ENCODE assay signal across 37 cellular contexts in genomic region chr7:35401217-35401879, GRCh38.
"Had no signal": no experiment of that assay in that cellular context is flagged by ENCODE, and none has a peak within 500 bp of the region (broad histone marks: within the 10 kb centered on the region; RNA-seq: fewer than 3 reads in every experiment).

No MANE protein-coding gene starts in this region.

- H3K4me1 Mint-ChIP-seq: activated B cell treated with CpG ODN at 0.5 μM for 24 hours; activated CD8-positive, alpha-beta memory T cell treated with anti-CD3 and anti-CD28 coated beads, Interleukin-2, amount 10 ng/mL, durations not matched to agents 7 days and 5 days; activated naive CD4-positive, alpha-beta T cell treated with anti-CD3 and anti-CD28 coated beads, Interleukin-2, amount 50 U/mL, for 24 hours; activated naive CD8-positive, alpha-beta T cell treated with anti-CD3 and anti-CD28 coated beads for 36 hours; activated naive CD8-positive, alpha-beta T cell treated with anti-CD3 and anti-CD28 coated beads, Interleukin-2, amount 50 U/mL, for 24 hours; brain; central memory CD8-positive, alpha-beta T cell; T-helper 17 cell had no signal

- ATAC-seq: activated CD4-positive, CD25-positive, alpha-beta regulatory T cell treated with anti-CD3 and anti-CD28 coated beads, Interleukin-2, amount 50 U/mL, for 24 hours; activated CD8-positive, alpha-beta memory T cell treated with anti-CD3 and anti-CD28 coated beads, Interleukin-2, amount 10 ng/mL, durations not matched to agents 7 days and 5 days; activated CD8-positive, alpha-beta T cell treated with anti-CD3 and anti-CD28 coated beads, Interleukin-2, amount 10 ng/mL, durations not matched to agents 7 days and 5 days; activated naive CD8-positive, alpha-beta T cell treated with anti-CD3 and anti-CD28 coated beads, Interleukin-2, amount 50 U/mL, for 24 hours; foreskin keratinocyte; gastrocnemius medialis; T-helper 17 cell had no signal

- H3K4me3 Mint-ChIP-seq: activated B cell treated with CpG ODN at 0.5 μM for 24 hours; activated CD4-positive, alpha-beta memory T cell treated with anti-CD3 and anti-CD28 coated beads for 36 hours; activated CD8-positive, alpha-beta memory T cell treated with anti-CD3 and anti-CD28 coated beads, Interleukin-2, amount 10 ng/mL, durations not matched to agents 7 days and 5 days; activated CD8-positive, alpha-beta T cell treated with anti-CD3 and anti-CD28 coated beads, Interleukin-2, amount 10 ng/mL, durations not matched to agents 7 days and 5 days; activated naive CD4-positive, alpha-beta T cell treated with anti-CD3 and anti-CD28 coated beads for 36 hours; activated naive CD4-positive, alpha-beta T cell treated with anti-CD3 and anti-CD28 coated beads, Interleukin-2, amount 50 U/mL, for 24 hours; activated naive CD8-positive, alpha-beta T cell treated with anti-CD3 and anti-CD28 coated beads for 36 hours; activated naive CD8-positive, alpha-beta T cell treated with anti-CD3 and anti-CD28 coated beads, Interleukin-2, amount 50 U/mL, for 24 hours; activated T-helper 1 cell treated with anti-CD3 and anti-CD28 coated beads, Interleukin-12 subunit alpha, Interleukin-12 subunit beta, Interleukin-2, Interleukin-4 antibody, amounts not matched to agents 30 ng/mL and 10 ng/mL and 1 ng/mL, durations not matched to agents 14 hours and 24 hours and 36 hours; brain; central memory CD8-positive, alpha-beta T cell; dendritic cell treated with granulocyte-macrophage colony-stimulating factor and Interleukin-4, amounts not matched to agents 40 ng/mL and 50 ng/mL, for 4 days; T-helper 17 cell; T-helper 2 cell treated with Interferon-gamma antibody and Interleukin-4, amounts not matched to agents 5 μg/mL and 100 μg/mL, for 36 hours had no signal

- DNase-seq: activated B cell treated with CpG ODN at 0.5 μM for 24 hours; activated CD4-positive, alpha-beta memory T cell treated with anti-CD3 and anti-CD28 coated beads for 36 hours; activated CD4-positive, alpha-beta T cell treated with anti-CD3 and anti-CD28 coated beads for 48 hours; activated CD8-positive, alpha-beta memory T cell treated with anti-CD3 and anti-CD28 coated beads, Interleukin-2, amount 10 ng/mL, durations not matched to agents 7 days and 5 days; activated CD8-positive, alpha-beta memory T cell treated with anti-CD3 and anti-CD28 coated beads, Interleukin-2, amount 50 U/mL, for 4 hours; activated CD8-positive, alpha-beta T cell treated with anti-CD3 and anti-CD28 coated beads, Interleukin-2, amount 10 ng/mL, durations not matched to agents 7 days and 5 days; activated effector memory CD4-positive, alpha-beta T cell treated with anti-CD3 and anti-CD28 coated beads, Interleukin-2, amount 50 U/mL, for 16 hours; activated naive CD4-positive, alpha-beta T cell treated with anti-CD3 and anti-CD28 coated beads for 36 hours; activated naive CD8-positive, alpha-beta T cell treated with anti-CD3 and anti-CD28 coated beads for 36 hours; activated naive CD8-positive, alpha-beta T cell treated with anti-CD3 and anti-CD28 coated beads, Interleukin-2, amount 50 U/mL, for 24 hours; activated T-cell treated with anti-CD3 and anti-CD28 coated beads, Interleukin-2, amount 50 U/mL, for 1 hour; activated T-cell treated with anti-CD3 and anti-CD28 coated beads, Interleukin-2, amount 50 U/mL, for 48 hours; adrenal gland; amygdala; dorsolateral prefrontal cortex; effector memory CD4-positive, alpha-beta T cell; erythroblast; foreskin keratinocyte; gastrocnemius medialis; glutamatergic neuron; T-helper 1 cell; T-helper 17 cell; T1000; WERI-Rb-1 had no signal

- H3K4me3 ChIP-seq: adrenal gland, ascending aorta, breast epithelium, cardiac muscle cell, coronary artery, dorsolateral prefrontal cortex, esophagus muscularis mucosa, gastrocnemius medialis had no signal

- H3K27ac ChIP-seq: adrenal gland, ascending aorta, breast epithelium, cardiac muscle cell, coronary artery, dorsolateral prefrontal cortex, esophagus muscularis mucosa, foreskin keratinocyte, gastrocnemius medialis, WERI-Rb-1 had no signal

- H3K36me3 ChIP-seq: adrenal gland, ascending aorta, breast epithelium, cardiac muscle cell, esophagus muscularis mucosa, gastrocnemius medialis, WERI-Rb-1 had no signal

- H3K9me3 Mint-ChIP-seq: activated B cell treated with CpG ODN at 0.5 μM for 24 hours; activated CD4-positive, alpha-beta memory T cell treated with anti-CD3 and anti-CD28 coated beads for 36 hours; activated naive CD4-positive, alpha-beta T cell treated with anti-CD3 and anti-CD28 coated beads for 36 hours; activated naive CD4-positive, alpha-beta T cell treated with anti-CD3 and anti-CD28 coated beads, Interleukin-2, amount 50 U/mL, for 24 hours; activated naive CD8-positive, alpha-beta T cell treated with anti-CD3 and anti-CD28 coated beads for 36 hours; activated naive CD8-positive, alpha-beta T cell treated with anti-CD3 and anti-CD28 coated beads, Interleukin-2, amount 50 U/mL, for 24 hours; activated T-helper 1 cell treated with anti-CD3 and anti-CD28 coated beads, Interleukin-12 subunit alpha, Interleukin-12 subunit beta, Interleukin-2, Interleukin-4 antibody, amounts not matched to agents 30 ng/mL and 10 ng/mL and 1 ng/mL, durations not matched to agents 14 hours and 24 hours and 36 hours; activated T-helper 2 cell treated with anti-CD3 and anti-CD28 coated beads, Interferon-gamma antibody, Interleukin-2, Interleukin-4, amounts not matched to agents 10 μg/mL and 5 μg/mL and 100 μg/mL, durations not matched to agents 14 hours and 24 hours and 36 hours; central memory CD8-positive, alpha-beta T cell; dendritic cell treated with granulocyte-macrophage colony-stimulating factor and Interleukin-4, amounts not matched to agents 40 ng/mL and 50 ng/mL, for 4 days; T-helper 2 cell treated with Interferon-gamma antibody and Interleukin-4, amounts not matched to agents 5 μg/mL and 100 μg/mL, for 36 hours had no signal

- H3K4me1 ChIP-seq: adrenal gland, ascending aorta, breast epithelium, esophagus muscularis mucosa, foreskin keratinocyte, gastrocnemius medialis had no signal

- H3K36me3 Mint-ChIP-seq: activated CD4-positive, alpha-beta memory T cell treated with anti-CD3 and anti-CD28 coated beads for 36 hours; activated CD8-positive, alpha-beta memory T cell treated with anti-CD3 and anti-CD28 coated beads, Interleukin-2, amount 10 ng/mL, durations not matched to agents 7 days and 5 days; activated naive CD4-positive, alpha-beta T cell treated with anti-CD3 and anti-CD28 coated beads, Interleukin-2, amount 50 U/mL, for 24 hours; activated naive CD8-positive, alpha-beta T cell treated with anti-CD3 and anti-CD28 coated beads for 36 hours; brain had no signal

- H3K9me3 ChIP-seq: adrenal gland, ascending aorta, breast epithelium, esophagus muscularis mucosa, gastrocnemius medialis had no signal

- H3K27me3 ChIP-seq: adrenal gland, ascending aorta, breast epithelium, cardiac muscle cell, foreskin keratinocyte, gastrocnemius medialis had no signal

- H3K27me3 Mint-ChIP-seq: activated CD8-positive, alpha-beta memory T cell treated with anti-CD3 and anti-CD28 coated beads, Interleukin-2, amount 10 ng/mL, durations not matched to agents 7 days and 5 days; activated naive CD4-positive, alpha-beta T cell treated with anti-CD3 and anti-CD28 coated beads, Interleukin-2, amount 50 U/mL, for 24 hours had no signal

- H3K27ac Mint-ChIP-seq: activated B cell treated with CpG ODN at 0.5 μM for 24 hours; activated CD4-positive, alpha-beta memory T cell treated with anti-CD3 and anti-CD28 coated beads for 36 hours; activated CD8-positive, alpha-beta memory T cell treated with anti-CD3 and anti-CD28 coated beads, Interleukin-2, amount 10 ng/mL, durations not matched to agents 7 days and 5 days; activated CD8-positive, alpha-beta T cell treated with anti-CD3 and anti-CD28 coated beads, Interleukin-2, amount 10 ng/mL, durations not matched to agents 7 days and 5 days; activated naive CD4-positive, alpha-beta T cell treated with anti-CD3 and anti-CD28 coated beads for 36 hours; activated naive CD4-positive, alpha-beta T cell treated with anti-CD3 and anti-CD28 coated beads, Interleukin-2, amount 50 U/mL, for 24 hours; activated naive CD8-positive, alpha-beta T cell treated with anti-CD3 and anti-CD28 coated beads for 36 hours; activated naive CD8-positive, alpha-beta T cell treated with anti-CD3 and anti-CD28 coated beads, Interleukin-2, amount 50 U/mL, for 24 hours; activated T-helper 1 cell treated with anti-CD3 and anti-CD28 coated beads, Interleukin-12 subunit alpha, Interleukin-12 subunit beta, Interleukin-2, Interleukin-4 antibody, amounts not matched to agents 30 ng/mL and 10 ng/mL and 1 ng/mL, durations not matched to agents 14 hours and 24 hours and 36 hours; activated T-helper 2 cell treated with anti-CD3 and anti-CD28 coated beads, Interferon-gamma antibody, Interleukin-2, Interleukin-4, amounts not matched to agents 10 μg/mL and 5 μg/mL and 100 μg/mL, durations not matched to agents 14 hours and 24 hours and 36 hours; brain; dendritic cell treated with granulocyte-macrophage colony-stimulating factor and Interleukin-4, amounts not matched to agents 40 ng/mL and 50 ng/mL, for 4 days; T-helper 17 cell; T-helper 2 cell treated with Interferon-gamma antibody and Interleukin-4, amounts not matched to agents 5 μg/mL and 100 μg/mL, for 36 hours had no signal
